9 cellular contexts compared by ENCODE assay signal in the genomic region with DNA sequence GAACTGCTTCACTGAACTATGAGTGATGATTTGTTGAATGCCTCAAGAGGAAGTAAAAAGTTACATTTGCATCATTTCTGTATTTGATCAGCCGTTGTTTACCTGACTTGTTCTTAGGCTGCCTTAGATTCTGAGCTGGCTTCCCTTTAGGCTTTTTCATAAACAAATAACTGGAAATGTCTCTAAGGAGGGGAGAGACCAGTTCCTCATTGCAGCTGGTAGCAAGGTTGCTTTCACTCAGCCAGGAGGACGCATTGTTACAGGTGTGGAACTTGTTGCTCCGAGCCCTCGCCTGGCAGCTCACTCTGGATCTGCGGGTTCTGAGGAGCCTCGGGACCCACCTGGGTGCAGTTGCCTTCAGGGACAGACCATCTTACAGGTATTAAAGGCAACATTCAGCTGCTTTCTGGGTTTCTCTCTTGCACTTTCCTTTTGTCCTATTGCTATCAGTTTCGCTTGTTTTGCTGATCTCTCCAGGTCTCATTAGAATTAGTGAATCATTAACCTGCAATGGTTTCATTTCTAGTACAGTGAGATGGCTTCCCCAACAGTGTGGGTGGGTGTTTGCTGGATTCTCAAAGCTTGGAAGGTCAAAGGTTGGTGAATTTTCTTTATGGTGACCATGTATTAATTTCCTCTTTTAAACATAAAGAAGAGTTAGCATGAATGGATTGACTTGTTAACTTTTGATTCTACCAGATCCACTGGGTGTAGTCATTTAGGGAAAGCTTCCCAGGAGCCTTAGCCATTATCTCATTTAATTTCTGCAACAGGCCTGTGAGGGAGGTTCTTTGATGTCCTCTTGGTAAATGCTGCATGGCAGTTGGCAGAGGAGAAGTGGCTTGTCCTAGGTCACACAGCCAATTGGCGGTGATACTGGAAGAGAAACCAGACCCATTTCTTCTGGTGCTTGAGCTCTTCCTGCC. TPM values are rescaled to one million over a fixed set of nuclear protein-coding genes. Genes with fewer than 3 reads are reported as not detected.
A peak's percentile ranks its signal among the peaks of the same experiment; 100 is the strongest.
DNase-seq lines count a peak whose midpoint lies in the region; ATAC-seq and TF ChIP-seq lines count a peak whose summit lies in the region.
"Had no signal": no experiment of that assay in that cellular context is flagged by ENCODE, and none has a peak within 500 bp of the region (broad histone marks: within the 10 kb centered on the region; RNA-seq: fewer than 3 reads in every experiment).

A gene with protein sequence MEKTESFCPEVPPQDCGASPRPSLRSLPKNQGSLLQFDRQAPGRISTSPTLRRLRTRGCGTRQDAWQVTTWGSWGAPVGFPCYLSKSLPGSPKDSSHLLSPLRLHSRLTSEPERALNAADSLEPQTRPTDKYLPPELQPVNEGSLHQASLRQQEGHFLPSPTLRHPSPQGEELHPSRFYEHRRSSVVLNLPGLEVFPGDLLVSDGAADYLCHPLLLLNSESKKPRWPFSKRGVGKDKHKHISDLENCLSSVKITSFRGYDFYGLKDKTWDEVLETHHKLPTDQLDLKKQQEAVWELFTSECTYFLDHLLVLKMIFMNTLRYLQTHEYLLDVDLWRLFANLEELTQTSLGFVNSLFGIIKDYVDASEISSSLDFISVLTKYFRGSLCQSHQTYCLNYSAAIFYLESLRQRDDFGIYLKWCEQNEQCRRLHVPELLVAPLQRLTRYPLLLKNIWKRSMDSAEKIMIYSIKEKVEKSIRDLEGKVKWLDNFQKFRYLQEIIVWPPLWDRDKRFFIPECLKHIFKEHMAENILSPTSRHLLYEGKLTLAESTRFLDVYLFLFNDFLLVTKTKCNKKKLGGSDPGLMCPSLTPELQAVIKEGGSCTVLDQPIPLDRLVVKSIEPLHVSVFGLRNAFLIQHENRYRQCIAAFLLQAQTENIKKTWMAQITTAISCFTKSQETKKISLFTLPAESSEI (plus strand): TSS at position 236 of the 926 bp plus-strand sequence. CDS start 3,643 bp downstream, outside the sequence.

- H3K4me3 Mint-ChIP-seq in CD8-positive, alpha-beta memory T cell, result no peak within 1 kb of the TSS

- H3K27me3 ChIP-seq in CD8-positive, alpha-beta memory T cell (ENCODE audit: insufficient read depth, low read length, poor library complexity, severe bottlenecking), result no peaks in the 10 kb centered on the region

- no peaks in the 10 kb centered on the region for H3K4me1 ChIP-seq in CD8-positive, alpha-beta memory T cell (ENCODE audit: insufficient read depth, low read length)

- ATAC-seq in GM19395 (IDR thresholded peaks at IDR 0.05; ENCODE audit: unreplicated experiment) (peak; percentile 94), HG03196 (IDR thresholded peaks at IDR 0.05; ENCODE audit: unreplicated experiment) (peak; percentile 92)

- H3K36me3 Mint-ChIP-seq in CD8-positive, alpha-beta memory T cell, result no peaks in the 10 kb centered on the region

- in situ Hi-C loops in Caki2 (cut with HindIII; ENCODE audit: low pct_unique_long_range_greater_than_20kb, low sequenced_read_pairs), result no loop called here

- no peaks in the 10 kb centered on the region for H3K9me3 Mint-ChIP-seq in CD8-positive, alpha-beta memory T cell

- peaks cover 0 to 8% of the 10 kb centered on the region in 2 donors for H3K27me3 Mint-ChIP-seq in CD8-positive, alpha-beta memory T cell

- H3K4me1 Mint-ChIP-seq in CD8-positive, alpha-beta memory T cell, result peaks cover 6% of the 10 kb centered on the region in 3 donors

- no peak for TF ChIP-seq CTCF in epithelial cell of esophagus (IDR thresholded peaks at IDR 0.05; ENCODE audit: insufficient read depth, low read depth, low read length, missing control alignments)

- CTCF ChIA-PET in CD8-positive, alpha-beta memory T cell (lab: Charles Lee), result no interaction called here

- DNase-seq in Caki2 (ENCODE audit: low read depth) (peak; percentile 23), epithelial cell of esophagus (ENCODE audit: low read depth) (peak; percentile 46), AG20443 (ENCODE audit: low spot score) (no peak), NCI-H1694 (lab: John Stamatoyannopoulos, UW) (no peak)
- no peak for DNase-seq in CD8-positive, alpha-beta memory T cell
- no peak for DNase-seq in stimulated activated CD4-positive, alpha-beta T cell treated with anti-CD3 and anti-CD28 coated beads, Interleukin-2, amount 100 ng/mL, for 48 hours

- no peak within 1 kb of the TSS for H3K4me3 ChIP-seq in epithelial cell of esophagus (ENCODE audit: low read length)
- H3K4me3 ChIP-seq in CD8-positive, alpha-beta memory T cell (ENCODE audit: low read length), result no peak within 1 kb of the TSS

- H3K27ac ChIP-seq in CD8-positive, alpha-beta memory T cell (ENCODE audit: low read depth, low read length), result no peak within 1 kb of the TSS

- H3K36me3 ChIP-seq in CD8-positive, alpha-beta memory T cell (ENCODE audit: insufficient read depth, low read length), result no peaks in the 10 kb centered on the region

- no peak within 1 kb of the TSS for H3K27ac Mint-ChIP-seq in CD8-positive, alpha-beta memory T cell

- H3K9me3 ChIP-seq in CD8-positive, alpha-beta memory T cell (ENCODE audit: low read length), result no peaks in the 10 kb centered on the region

- POLR2A ChIA-PET in CD8-positive, alpha-beta memory T cell (lab: Charles Lee), result no interaction called here

RNA-seq across cellular contexts. Expression of the gene that starts here (rescaled TPM):
- not detected in 2 replicates for total RNA-seq in Caki2 (2014; rRNA removed; shearing (Covaris generic); ENCODE audit: low replicate concordance)
- total RNA-seq in CD8-positive, alpha-beta memory T cell, result not detected
- polyA plus RNA-seq in CD8-positive, alpha-beta memory T cell, result not detected
- total RNA-seq: glomerular endothelial cell had no signal

Comparison
In these comparisons a context has a peak if more than half of its experiments do, and no peak if none do; other contexts are left out.
1. Peak in DNase-seq in Caki2; RNA of the gene not detected or under 1 TPM.